17 cellular contexts compared by ENCODE assay signal in the genomic region with DNA sequence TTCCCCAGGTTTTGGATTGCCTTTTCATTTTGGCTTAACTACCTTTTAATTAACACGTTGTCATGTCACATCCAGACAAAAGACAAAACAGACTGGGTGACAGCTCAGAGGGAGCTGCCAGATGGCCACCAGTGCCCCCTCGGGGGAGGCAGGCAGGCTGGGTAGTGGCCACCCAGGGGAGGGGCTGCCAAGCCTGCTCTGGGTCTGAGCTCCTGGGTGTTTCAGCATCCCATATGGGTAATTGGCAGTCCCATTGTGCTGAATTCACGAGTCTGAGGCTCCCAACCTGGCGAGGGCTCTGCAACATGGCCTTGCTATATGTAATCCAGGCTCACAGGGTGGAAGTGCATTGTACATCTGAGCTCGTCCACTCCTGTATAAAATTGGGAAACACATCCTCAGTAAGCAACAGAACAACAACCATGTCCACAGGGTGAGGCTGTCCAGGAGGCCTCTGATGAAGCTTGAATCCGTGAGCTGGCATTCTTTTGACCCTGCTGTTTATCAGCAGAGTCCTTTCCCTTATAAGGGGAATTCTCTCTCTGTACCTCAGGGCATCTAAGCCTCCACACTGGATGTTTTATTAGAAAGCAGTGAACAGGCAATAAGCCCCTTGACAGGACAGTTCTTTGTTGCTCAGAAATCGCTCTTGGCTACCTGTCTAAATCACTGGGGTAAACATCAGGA.
DNase-seq lines count a peak whose midpoint lies in the region; ATAC-seq and TF ChIP-seq lines count a peak whose summit lies in the region.
"Had no signal": no experiment of that assay in that cellular context is flagged by ENCODE, and none has a peak within 500 bp of the region (broad histone marks: within the 10 kb centered on the region; RNA-seq: fewer than 3 reads in every experiment).

No MANE protein-coding gene starts in this region.

- H3K9me3 ChIP-seq in muscle layer of colon (ENCODE audit: low read length) (no peaks in the 10 kb centered on the region), ascending aorta (no peaks in the 10 kb centered on the region)
- H3K9me3 ChIP-seq: lower lobe of right lung, thoracic aorta had no signal

- no peaks in the 10 kb centered on the region for H4K20me1 ChIP-seq in GM23338 (replicated peaks; ENCODE audit: insufficient read depth)
- H4K20me1 ChIP-seq: BLaER1 had no signal

- no peaks in the 10 kb centered on the region for H3K9me2 ChIP-seq in GM23338 (ENCODE audit: insufficient read depth)

- H3K27me3 Mint-ChIP-seq in GM23338 (ENCODE audit: insufficient read depth, low read depth, poor library complexity) (peaks cover 3% of the 10 kb centered on the region), brain (no peaks in the 10 kb centered on the region), Calu3 (ENCODE audit: unreplicated experiment) (peaks cover 45% of the 10 kb centered on the region)

- H3K4me3 ChIP-seq in GM23338, result no peak overlapping the region
- H3K4me3 ChIP-seq in muscle layer of colon (ENCODE audit: low read depth in 1 of 2, low read length in 2 of 2), result no peak overlapping the region
- no peak overlapping the region for H3K4me3 ChIP-seq in ascending aorta
- H3K4me3 ChIP-seq: BLaER1, lower lobe of right lung, thoracic aorta had no signal

- H3K36me3 ChIP-seq in GM23338 (ENCODE audit: insufficient read depth) (no peaks in the 10 kb centered on the region), muscle layer of colon (ENCODE audit: insufficient read depth, low read length) (no peaks in the 10 kb centered on the region), ascending aorta (no peaks in the 10 kb centered on the region)
- H3K36me3 ChIP-seq: BLaER1, lower lobe of right lung, thoracic aorta had no signal

- CTCF ChIA-PET in Calu3 (lab: Charles Lee), result no interaction called here

- peak overlapping the region; percentile 43; the same call in 1 of the 2 replicates for H2AFZ ChIP-seq in GM23338

- H3K4me1 Mint-ChIP-seq in GM23338, result peaks cover 3% of the 10 kb centered on the region; the same call in 2 of the 3 replicates
- H3K4me1 Mint-ChIP-seq in brain, result peaks cover 44% of the 10 kb centered on the region
- no peaks in the 10 kb centered on the region for H3K4me1 Mint-ChIP-seq in Calu3 (ENCODE audit: low read depth, unreplicated experiment)

- H3K27ac ChIP-seq in GM23338 (ENCODE audit: low read depth) (no peak overlapping the region), muscle layer of colon (ENCODE audit: low read depth, low read length) (peak overlapping the region; percentile 14), ascending aorta (peak overlapping the region in 1 of 2 donors; percentile 19)
- H3K27ac ChIP-seq: BLaER1, lower lobe of right lung had no signal

- no peak for DNase-seq in GM23338 (ENCODE audit: low spot score)
- peak; percentile 97 for DNase-seq in NCI-H2171 treated with DMSO at 0.1 percent for 48 hours (lab: John Stamatoyannopoulos, UW)
- no peak for DNase-seq in Calu3
- no peak for DNase-seq in ascending aorta (ENCODE audit: low spot score in 2 of 2)
- no peak for DNase-seq in cardiac septum (ENCODE audit: low spot score)
- DNase-seq: activated CD4-positive, CD25-positive, alpha-beta regulatory T cell; activated gamma-delta T cell treated with Interleukin-2 at 50 U/mL for 16 hours; HFFc6; lower lobe of right lung; NCI-H1092; stimulated activated CD8-positive, alpha-beta memory T cell treated with anti-CD3 and anti-CD28 coated beads, Interleukin-4, amount 100 ng/mL, for 48 hours had no signal

- intact Hi-C loops in Calu3 (cut with micrococcal nuclease; ENCODE audit: unreplicated experiment) (no loop called here), ascending aorta (cut with DNase I) (no loop called here), cardiac septum (cut with DNase I) (no loop called here)

- BruUV-seq in Calu3 (replicated peaks; lab: Mats Ljungman, UMichigan), result no TSS peak

- H3K9ac ChIP-seq in muscle layer of colon (ENCODE audit: low read length), result no peak overlapping the region
- H3K9ac ChIP-seq: BLaER1 had no signal

- ATAC-seq in GM23338 (no peak), HG02840 (IDR thresholded peaks at IDR 0.05; ENCODE audit: low FRiP score, unreplicated experiment) (no peak)
- ATAC-seq: lower lobe of right lung had no signal

- no peaks in the 10 kb centered on the region for H3F3A ChIP-seq in GM23338 (replicated peaks; ENCODE audit: low read depth)

- H3K9me3 Mint-ChIP-seq in GM23338, result no peaks in the 10 kb centered on the region; the same call in 2 of the 3 replicates
- H3K9me3 Mint-ChIP-seq in brain, result peaks cover 0 to 9% (median 4%) of the 10 kb centered on the region in 5 experiments
- no peaks in the 10 kb centered on the region for H3K9me3 Mint-ChIP-seq in Calu3 (ENCODE audit: low read depth, unreplicated experiment)
- H3K9me3 Mint-ChIP-seq: HFFc6 had no signal

- H3K36me3 Mint-ChIP-seq in GM23338 (ENCODE audit: low read depth) (no peaks in the 10 kb centered on the region), brain (no peaks in the 10 kb centered on the region), Calu3 (ENCODE audit: insufficient read depth, unreplicated experiment) (no peaks in the 10 kb centered on the region)

- H3K4me2 ChIP-seq in GM23338, result no peak overlapping the region
- H3K4me2 ChIP-seq: BLaER1 had no signal

- H3K27ac Mint-ChIP-seq in GM23338 (no peak overlapping the region), brain (peak overlapping the region; percentile 1 to 92 (median 81)), Calu3 (ENCODE audit: unreplicated experiment) (no peak overlapping the region)
- H3K27ac Mint-ChIP-seq: HFFc6, nephron had no signal

- H3K79me2 ChIP-seq in GM23338 (replicated peaks; ENCODE audit: insufficient read depth), result no peaks in the 10 kb centered on the region

- H3K4me1 ChIP-seq in GM23338 (ENCODE audit: insufficient read depth) (no peaks in the 10 kb centered on the region), muscle layer of colon (ENCODE audit: insufficient read depth, low read length) (peaks cover 16% of the 10 kb centered on the region), ascending aorta (peaks cover 12 to 30% of the 10 kb centered on the region in 2 donors)
- H3K4me1 ChIP-seq: lower lobe of right lung had no signal

- H3K4me3 Mint-ChIP-seq in GM23338, result no peak overlapping the region
- peak overlapping the region in 3 of 5 experiments; percentile 23 to 50 (median 41) for H3K4me3 Mint-ChIP-seq in brain
- H3K4me3 Mint-ChIP-seq in Calu3 (ENCODE audit: low read depth, unreplicated experiment), result no peak overlapping the region
- H3K4me3 Mint-ChIP-seq: HFFc6, nephron had no signal

- TF ChIP-seq CTCF in GM23338 (conservative IDR thresholded peaks at IDR 0.05; ENCODE audit: low read depth in 2 of 2), result no peak
- no peak for TF ChIP-seq CTCF in brain (conservative IDR thresholded peaks at IDR 0.05)
- TF ChIP-seq CTCF in Calu3 (IDR thresholded peaks at IDR 0.05; ENCODE audit: unreplicated experiment), result no peak
- no peak for TF ChIP-seq CTCF in ascending aorta (IDR thresholded peaks at IDR 0.05)

- H3K27me3 ChIP-seq in GM23338 (ENCODE audit: insufficient read depth), result no peaks in the 10 kb centered on the region
- no peaks in the 10 kb centered on the region for H3K27me3 ChIP-seq in muscle layer of colon (ENCODE audit: control insufficient read depth in 1 of 2, insufficient read depth in 2 of 2, low read length in 2 of 2)
- no peaks in the 10 kb centered on the region for H3K27me3 ChIP-seq in ascending aorta
- H3K27me3 ChIP-seq: BLaER1 had no signal

TF ChIP-seq in GM23338, 12 proteins besides CTCF, POLR2A, EP300 and RAD21 (continues in another document):
- no peak for TF ChIP-seq ZNF331 (CRISPR knock-in tag; IDR thresholded peaks at IDR 0.05; ENCODE audit: low read depth)

Comparison
In these comparisons a context has a peak if more than half of its experiments do, and no peak if none do; other contexts are left out.
1. H3K27ac Mint-ChIP-seq: peak in brain (5 of 5); none in GM23338 (single experiment) and Calu3 (single experiment).
2. H3K4me3 Mint-ChIP-seq: peak in brain (3 of 5); none in GM23338 (single experiment) and Calu3 (single experiment).